19 cellular contexts compared by ENCODE assay signal in the genomic region with DNA sequence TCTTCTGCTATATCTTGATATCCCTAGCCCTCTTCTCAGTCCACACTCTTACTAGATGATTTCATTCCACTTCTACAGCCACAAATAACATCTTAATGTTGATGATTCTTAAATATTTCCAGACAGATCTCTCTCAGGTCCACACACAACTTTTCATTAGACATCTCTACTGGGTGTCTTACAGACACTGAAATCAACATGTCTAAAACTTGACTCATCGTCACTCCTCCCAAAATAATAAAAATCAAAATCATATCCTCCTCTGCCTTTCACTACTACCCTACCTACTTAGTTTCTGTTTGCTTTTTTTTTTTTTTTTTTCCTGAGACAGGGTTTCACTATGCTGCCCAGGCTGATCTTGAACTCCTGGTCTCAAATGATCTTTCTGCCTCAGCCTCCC. TPM values are rescaled to one million over a fixed set of nuclear protein-coding genes. Genes with fewer than 3 reads are reported as not detected.
DNase-seq lines count a peak whose midpoint lies in the region; ATAC-seq, FAIRE-seq and TF ChIP-seq lines count a peak whose summit lies in the region.
"Had no signal": no experiment of that assay in that cellular context is flagged by ENCODE, and none has a peak within 500 bp of the region (broad histone marks: within the 10 kb centered on the region; RNA-seq: fewer than 3 reads in every experiment).

No MANE protein-coding gene starts in this region.

- H3K27ac ChIP-seq in osteoblast (ENCODE audit: low read depth, low read length) = peak overlapping the region; percentile 75
- H3K27ac ChIP-seq: 22Rv1, VCaP had no signal

- no peaks in the 10 kb centered on the region for H3K27me3 ChIP-seq in osteoblast (ENCODE audit: insufficient read depth, low read length)

- no peak for TF ChIP-seq POLR2A in GM12892 (IDR thresholded peaks at IDR 0.05; ENCODE audit: low read depth, low read length)

- H3K4me3 ChIP-seq in epithelial cell of esophagus (ENCODE audit: low read length) (no peak overlapping the region), osteoblast (ENCODE audit: insufficient read depth, low read length) (peak overlapping the region; percentile 38)

- DNase-seq in activated CD4-positive, CD25-positive, alpha-beta regulatory T cell treated with anti-CD3 and anti-CD28 coated beads, Interleukin-2, amount 50 U/mL, for 72 hours = no peak
- DNase-seq in NCI-H226 (peak; percentile 46), epithelial cell of esophagus (ENCODE audit: low read depth) (peak; percentile 65), osteoblast (ENCODE audit: insufficient read length, low spot score, missing footprints) (peak; percentile 38), iPS-NIHi7 (ENCODE audit: extremely low spot score) (no peak), GM12892 (ENCODE audit: insufficient read length) (no peak)
- DNase-seq: activated naive CD4-positive, alpha-beta T cell treated with anti-CD3 and anti-CD28 coated beads, Interleukin-2, amount 10 ng/mL, durations not matched to agents 7 days and 5 days; cerebellar nuclear complex; COR-L47; left ventricle myocardium superior; NCI-H1436; NCI-H2227 treated with DMSO at 0.1 percent for 48 hours; stimulated activated CD4-positive, alpha-beta T cell treated with anti-CD3 and anti-CD28 coated beads, Interleukin-2, amount 100 ng/mL, for 48 hours had no signal

- no peak overlapping the region for H2AFZ ChIP-seq in osteoblast (ENCODE audit: low read length)

- H3K4me2 ChIP-seq in osteoblast (ENCODE audit: insufficient read depth, low read length) = peak overlapping the region; percentile 76

- peaks cover 72% of the 10 kb centered on the region for H3K36me3 ChIP-seq in osteoblast (ENCODE audit: insufficient read depth, low read length)

- peaks cover 13% of the 10 kb centered on the region for H4K20me1 ChIP-seq in osteoblast (ENCODE audit: insufficient read depth, low read length)

- FAIRE-seq in GM12892 (lab: Jason Lieb, UNC) = no peak
- FAIRE-seq: H1 had no signal

- TF ChIP-seq CTCF in epithelial cell of esophagus (IDR thresholded peaks at IDR 0.05; ENCODE audit: insufficient read depth, low read depth, low read length, missing control alignments) (no peak), osteoblast (IDR thresholded peaks at IDR 0.05; ENCODE audit: extremely low read depth, low read depth, low read length) (no peak)

- H3K79me2 ChIP-seq in osteoblast (ENCODE audit: insufficient read depth, low read length) = peaks cover 54% of the 10 kb centered on the region

- ATAC-seq in activated CD4-positive, CD25-positive, alpha-beta regulatory T cell treated with anti-CD3 and anti-CD28 coated beads, Interleukin-2, amount 50 U/mL, for 24 hours = peak; percentile 35 to 71
- no peak for ATAC-seq in HG02870 (IDR thresholded peaks at IDR 0.05; ENCODE audit: unreplicated experiment)

- H3K4me1 ChIP-seq in osteoblast (ENCODE audit: insufficient read depth, low read length) = peaks cover 34% of the 10 kb centered on the region

- no peaks in the 10 kb centered on the region for H3K9me3 ChIP-seq in osteoblast (ENCODE audit: low read depth, low read length)

RNA-seq across cellular contexts. Expression of gene PRDM4, which starts 11.8 kb away (rescaled TPM):
- total RNA-seq in osteoblast = 36.8 and 39.1 TPM in 2 replicates
- 9.3 TPM for polyA plus RNA-seq in GM12892 (2012; ENCODE audit: missing spikeins)

RNA-seq across cellular contexts. Expression of gene ASCL4, which starts 25.4 kb away (rescaled TPM):
- not detected in 2 replicates for total RNA-seq in osteoblast
- polyA plus RNA-seq in GM12892 (2012; ENCODE audit: missing spikeins) = not detected
- total RNA-seq: H1, left ventricle myocardium superior, ureter had no signal
- polyA plus RNA-seq: H1 had no signal

Comparison
In these comparisons a context has a peak if more than half of its experiments do, and no peak if none do; other contexts are left out.
1. DNase-seq: peak in NCI-H226 (single experiment), epithelial cell of esophagus (single experiment) and osteoblast (single experiment); none in activated CD4-positive, CD25-positive, alpha-beta regulatory T cell treated with anti-CD3 and anti-CD28 coated beads, Interleukin-2, amount 50 U/mL, for 72 hours (single experiment), iPS-NIHi7 (single experiment) and GM12892 (single experiment).